ENCODE assay signal across 13 cellular contexts in genomic region chr5:154506716-154507080, GRCh38. TPM values are rescaled to one million over a fixed set of nuclear protein-coding genes. Genes with fewer than 3 reads are reported as not detected.
DNase-seq lines count a peak whose midpoint lies in the region; TF ChIP-seq lines count a peak whose summit lies in the region.
"Had no signal": no experiment of that assay in that cellular context is flagged by ENCODE, and none has a peak within 500 bp of the region (broad histone marks: within the 10 kb centered on the region; RNA-seq: fewer than 3 reads in every experiment).

No MANE protein-coding gene starts in this region.

- no peak overlapping the region for H3K9ac ChIP-seq in BLaER1 treated with 17β-estradiol and CSF1 and Interleukin-3, amounts not matched to agents 10 nM and 100 nM
- H3K9ac ChIP-seq in trophoblast cell (ENCODE audit: low read length), result no peak overlapping the region

- no peak overlapping the region for H4K12ac ChIP-seq in trophoblast cell (ENCODE audit: low read depth, low read length)

- no peak overlapping the region for H3K18ac ChIP-seq in trophoblast cell (ENCODE audit: low read length)

- H3K36me3 ChIP-seq in BLaER1 treated with 17β-estradiol and CSF1 and Interleukin-3, amounts not matched to agents 10 nM and 100 nM, result no peaks in the 10 kb centered on the region
- H3K36me3 ChIP-seq in trophoblast cell (ENCODE audit: control insufficient read depth in 1 of 2, insufficient read depth in 2 of 2, low read length in 2 of 2), result no peaks in the 10 kb centered on the region
- H3K36me3 ChIP-seq: BE2C had no signal

- TF ChIP-seq CTCF in GM20000 (IDR thresholded peaks at IDR 0.05; ENCODE audit: extremely low read depth, missing control alignments), result no peak

- H3K23ac ChIP-seq in trophoblast cell (ENCODE audit: low read length), result no peak overlapping the region

- H4K8ac ChIP-seq in trophoblast cell (ENCODE audit: low read depth, low read length), result no peak overlapping the region

- DNase-seq in trophoblast cell (no peak), GM20000 (ENCODE audit: low spot score) (no peak), glomerular visceral epithelial cell (ENCODE audit: extremely low spot score) (no peak)
- DNase-seq in central memory CD4-positive, alpha-beta T cell, result no peak
- DNase-seq: BE2C; CD4-positive, alpha-beta memory T cell; DMS153; DMS79; GDM1; HCEC 1CT had no signal

- H3K36me3 Mint-ChIP-seq in IgD-negative memory B cell, result no peaks in the 10 kb centered on the region
- H3K36me3 Mint-ChIP-seq: CD14-positive monocyte; CD4-positive, alpha-beta memory T cell had no signal

- no peak overlapping the region for H2AFZ ChIP-seq in trophoblast cell (ENCODE audit: insufficient read depth, low read length, poor library complexity)

- no peaks in the 10 kb centered on the region for H3K79me2 ChIP-seq in trophoblast cell (ENCODE audit: control insufficient read depth, insufficient read depth, low read length, poor library complexity)

- H3K4me2 ChIP-seq in BLaER1 treated with 17β-estradiol and CSF1 and Interleukin-3, amounts not matched to agents 10 nM and 100 nM, result peak overlapping the region; percentile 40 to 78 (median 61); a peak in 20 of 22 replicates
- H3K4me2 ChIP-seq in trophoblast cell (ENCODE audit: low read length), result no peak overlapping the region

- H3K4me1 Mint-ChIP-seq in IgD-negative memory B cell, result peaks cover 6 to 15% (median 12%) of the 10 kb centered on the region in 3 donors
- H3K4me1 Mint-ChIP-seq: CD14-positive monocyte; CD4-positive, alpha-beta memory T cell had no signal

- no peak overlapping the region for H3K4me3 Mint-ChIP-seq in IgD-negative memory B cell
- H3K4me3 Mint-ChIP-seq: CD14-positive monocyte; CD4-positive, alpha-beta memory T cell had no signal

- H3K4me1 ChIP-seq in BLaER1 treated with 17β-estradiol and CSF1 and Interleukin-3, amounts not matched to agents 10 nM and 100 nM, result peaks cover 20 to 74% (median 64%) of the 10 kb centered on the region in 10 experiments
- H3K4me1 ChIP-seq in trophoblast cell (ENCODE audit: control insufficient read depth in 1 of 2, insufficient read depth in 2 of 2, low read length in 2 of 2), result peaks cover 18 to 23% of the 10 kb centered on the region in 2 experiments

- no peaks in the 10 kb centered on the region for H3K9me3 Mint-ChIP-seq in IgD-negative memory B cell
- H3K9me3 Mint-ChIP-seq: CD4-positive, alpha-beta memory T cell had no signal

- no peak overlapping the region for H3K14ac ChIP-seq in trophoblast cell (ENCODE audit: low read length)

- H3K27me3 Mint-ChIP-seq in IgD-negative memory B cell, result peaks cover 9% of the 10 kb centered on the region

- no peak overlapping the region for H2BK120ac ChIP-seq in trophoblast cell (ENCODE audit: insufficient read depth, low read length, poor library complexity)

- peak overlapping the region; percentile 20 for H2BK12ac ChIP-seq in trophoblast cell (ENCODE audit: low read length)

- no peak overlapping the region for H3K4me3 ChIP-seq in BLaER1 treated with 17β-estradiol and CSF1 and Interleukin-3, amounts not matched to agents 10 nM and 100 nM
- H3K4me3 ChIP-seq in trophoblast cell (ENCODE audit: low read depth, low read length), result no peak overlapping the region

- no peak overlapping the region for H2AK5ac ChIP-seq in trophoblast cell (ENCODE audit: low read length)

- H2BK5ac ChIP-seq in trophoblast cell (ENCODE audit: low read depth, low read length, poor library complexity), result no peak overlapping the region

- no peak overlapping the region for H3K4ac ChIP-seq in trophoblast cell (ENCODE audit: low read depth, low read length)

- peaks cover 18% of the 10 kb centered on the region for H3K79me1 ChIP-seq in trophoblast cell (ENCODE audit: low read length)

- H4K91ac ChIP-seq in trophoblast cell (ENCODE audit: low read depth, low read length), result peak overlapping the region; percentile 44

- peaks cover 0 to 9% (median 0%) of the 10 kb centered on the region in 11 experiments; a peak in 2 of 22 replicates for H3K27me3 ChIP-seq in BLaER1 treated with 17β-estradiol and CSF1 and Interleukin-3, amounts not matched to agents 10 nM and 100 nM
- H3K27me3 ChIP-seq in trophoblast cell (ENCODE audit: insufficient read depth, low read length), result no peaks in the 10 kb centered on the region
- H3K27me3 ChIP-seq: BE2C had no signal

- no CpG with 5 or more reads among the region's 11 CpGs for WGBS in trophoblast cell (ENCODE audit: extremely low coverage, insufficient coverage, insufficient read length)

- no peak overlapping the region for H3K27ac ChIP-seq in BLaER1 treated with 17β-estradiol and CSF1 and Interleukin-3, amounts not matched to agents 10 nM and 100 nM
- H3K27ac ChIP-seq in trophoblast cell (ENCODE audit: low read depth, low read length), result no peak overlapping the region

- peak overlapping the region in 2 of 3 donors; percentile 62 to 96 for H3K27ac Mint-ChIP-seq in IgD-negative memory B cell
- H3K27ac Mint-ChIP-seq: CD14-positive monocyte had no signal

- no peaks in the 10 kb centered on the region for H3K9me3 ChIP-seq in BLaER1 treated with 17β-estradiol and CSF1 and Interleukin-3, amounts not matched to agents 10 nM and 100 nM (replicated peaks in 1 of 11)
- H3K9me3 ChIP-seq in trophoblast cell (ENCODE audit: insufficient read depth, low read depth, low read length), result no peaks in the 10 kb centered on the region
- H3K9me3 ChIP-seq: BE2C had no signal

- peaks cover 0 to 4% (median 0%) of the 10 kb centered on the region in 11 experiments; a peak in 3 of 22 replicates for H4K20me1 ChIP-seq in BLaER1 treated with 17β-estradiol and CSF1 and Interleukin-3, amounts not matched to agents 10 nM and 100 nM

RNA-seq across cellular contexts. Expression of gene HAND1, which starts 28.7 kb away (rescaled TPM):
- polyA plus RNA-seq in IgD-negative memory B cell, result not detected
- polyA plus RNA-seq in trophoblast cell (2013), result 1,543 and 1,644 TPM in 2 replicates
- polyA plus RNA-seq: CD14-positive monocyte; CD4-positive, alpha-beta memory T cell had no signal
